Comparison of ENCODE assay signal across 9 cellular contexts in genomic region chr9:12640021-12640587, GRCh38. TPM values are rescaled to one million over a fixed set of nuclear protein-coding genes. Genes with fewer than 3 reads are reported as not detected.
DNase-seq lines count a peak whose midpoint lies in the region; ATAC-seq and TF ChIP-seq lines count a peak whose summit lies in the region.
"Had no signal": no experiment of that assay in that cellular context is flagged by ENCODE, and none has a peak within 500 bp of the region (broad histone marks: within the 10 kb centered on the region; RNA-seq: fewer than 3 reads in every experiment).

No MANE protein-coding gene starts in this region.

- H3K27me3 ChIP-seq in smooth muscle cell (ENCODE audit: low read depth), result no peaks in the 10 kb centered on the region

- peak; percentile 50 for DNase-seq in DMS53 (lab: John Stamatoyannopoulos, UW)
- DNase-seq in OCI-M1 (lab: John Stamatoyannopoulos, UW), result peak; percentile 99
- DNase-seq in fibroblast of the conjunctiva (ENCODE audit: low read depth), result peak; percentile 60
- DNase-seq in smooth muscle cell (lab: John Stamatoyannopoulos, UW; ENCODE audit: unreplicated experiment), result no peak
- no peak for DNase-seq in activated naive CD4-positive, alpha-beta T cell treated with Interleukin-2 at 50 U/mL for 16 hours
- DNase-seq in left colon, result no peak

- no peaks in the 10 kb centered on the region for H3K36me3 ChIP-seq in smooth muscle cell (ENCODE audit: low read depth)

- no peaks in the 10 kb centered on the region for H3K9me3 ChIP-seq in smooth muscle cell (replicated peaks; ENCODE audit: low read depth)

- no peak overlapping the region for H3K27ac ChIP-seq in smooth muscle cell (ENCODE audit: low read depth)

- TF ChIP-seq CTCF in smooth muscle cell (IDR thresholded peaks at IDR 0.05; ENCODE audit: borderline replicate concordance, insufficient read depth, poor library complexity, severe bottlenecking), result peak; percentile 62

- H3K4me1 ChIP-seq in smooth muscle cell (ENCODE audit: low read depth), result no peaks in the 10 kb centered on the region

- no peak for TF ChIP-seq EP300 in Ishikawa (IDR thresholded peaks at IDR 0.05; ENCODE audit: borderline replicate concordance)

- no peak overlapping the region for H3K4me3 ChIP-seq in smooth muscle cell
- H3K4me3 ChIP-seq: lung had no signal

- H3K9ac ChIP-seq in smooth muscle cell (ENCODE audit: low read depth), result no peak overlapping the region

- peak; percentile 75 for TF ChIP-seq RAD21 in Ishikawa (IDR thresholded peaks at IDR 0.05; ENCODE audit: low read depth)

- no peak for ATAC-seq in HG03159 (IDR thresholded peaks at IDR 0.05; ENCODE audit: unreplicated experiment)
- ATAC-seq in left colon, result no peak

- no peak overlapping the region for H2AFZ ChIP-seq in smooth muscle cell (ENCODE audit: low read depth)

- no peak overlapping the region for H3K4me2 ChIP-seq in smooth muscle cell

- no peaks in the 10 kb centered on the region for H4K20me1 ChIP-seq in smooth muscle cell (ENCODE audit: low read depth)

- H3F3A ChIP-seq in smooth muscle cell (ENCODE audit: low read depth), result no peaks in the 10 kb centered on the region

- 22% methylated on average over 2 of the region's 2 CpGs for WGBS in smooth muscle cell (ENCODE audit: low lambda C conversion rate)

- intact Hi-C loops in left colon (cut with DNase I, micrococcal nuclease), result no loop called here

- H3K79me2 ChIP-seq in smooth muscle cell (ENCODE audit: low read depth), result no peaks in the 10 kb centered on the region

TF ChIP-seq in Ishikawa, 13 proteins besides CTCF, POLR2A, EP300 and RAD21:
- TF ChIP-seq USF1 (IDR thresholded peaks at IDR 0.05) (no peak), CEBPB (IDR thresholded peaks at IDR 0.05) (no peak), EGR1 (IDR thresholded peaks at IDR 0.05) (no peak), CREB1 (IDR thresholded peaks at IDR 0.05; ENCODE audit: low read depth) (no peak), NFIC (IDR thresholded peaks at IDR 0.05) (no peak), TAF1 (IDR thresholded peaks at IDR 0.05; ENCODE audit: low read depth) (no peak), FOXM1 (IDR thresholded peaks at IDR 0.05; ENCODE audit: borderline replicate concordance, low read depth) (no peak), MAX (IDR thresholded peaks at IDR 0.05) (no peak), TCF12 (IDR thresholded peaks at IDR 0.05; ENCODE audit: low read depth) (no peak)

RNA-seq across cellular contexts. Expression of gene TYRP1, which starts 53.1 kb away (rescaled TPM):
- total RNA-seq in smooth muscle cell (0.76 and 1.6 TPM in 2 replicates), left colon (1 to 10 TPM in 1 of 2 donors, under 1 TPM in 1; 0.40 to 1.9 TPM)
- polyA plus RNA-seq in smooth muscle cell, result 0.41 TPM in 1 of 2 replicates, not detected in the other

Comparison
In these comparisons a context has a peak if more than half of its experiments do, and no peak if none do; other contexts are left out.
1. DNase-seq: peak in DMS53 (single experiment), OCI-M1 (single experiment) and fibroblast of the conjunctiva (single experiment); none in smooth muscle cell (single experiment), activated naive CD4-positive, alpha-beta T cell treated with Interleukin-2 at 50 U/mL for 16 hours (single experiment) and left colon (0 of 2).